In the genomic region with DNA sequence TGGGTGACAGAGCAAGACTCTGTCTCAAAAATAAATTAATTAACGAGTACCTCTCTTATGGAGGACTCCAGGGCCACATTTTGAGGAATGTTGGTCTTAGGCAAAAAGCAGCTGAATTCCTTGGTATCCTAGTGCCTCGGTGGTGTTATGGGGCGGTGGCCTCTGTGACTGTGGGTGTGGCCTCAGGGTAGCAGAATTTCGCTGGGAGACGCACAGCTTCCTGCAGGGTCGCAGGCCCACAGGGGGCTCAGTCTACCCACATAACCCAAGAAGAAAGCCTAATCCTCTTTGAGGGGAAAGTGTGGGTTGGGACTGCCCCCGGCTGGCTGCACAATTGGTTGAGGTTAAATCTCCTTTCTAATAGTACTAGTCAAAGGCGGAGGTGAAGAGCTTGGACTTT, we compare ENCODE assay signal across 2 cellular contexts.
TF ChIP-seq lines count a peak whose summit lies in the region.

No MANE protein-coding gene starts in this region.

TF ChIP-seq in WTC11, 78 proteins besides CTCF, POLR2A, EP300 and RAD21:
- TF ChIP-seq, protein P1, sequence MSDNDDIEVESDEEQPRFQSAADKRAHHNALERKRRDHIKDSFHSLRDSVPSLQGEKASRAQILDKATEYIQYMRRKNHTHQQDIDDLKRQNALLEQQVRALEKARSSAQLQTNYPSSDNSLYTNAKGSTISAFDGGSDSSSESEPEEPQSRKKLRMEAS (CRISPR knock-in tag; IDR thresholded peaks at IDR 0.05): no peak
- no peak for TF ChIP-seq SP1 (CRISPR knock-in tag; conservative IDR thresholded peaks at IDR 0.05)
- TF ChIP-seq, protein P2, sequence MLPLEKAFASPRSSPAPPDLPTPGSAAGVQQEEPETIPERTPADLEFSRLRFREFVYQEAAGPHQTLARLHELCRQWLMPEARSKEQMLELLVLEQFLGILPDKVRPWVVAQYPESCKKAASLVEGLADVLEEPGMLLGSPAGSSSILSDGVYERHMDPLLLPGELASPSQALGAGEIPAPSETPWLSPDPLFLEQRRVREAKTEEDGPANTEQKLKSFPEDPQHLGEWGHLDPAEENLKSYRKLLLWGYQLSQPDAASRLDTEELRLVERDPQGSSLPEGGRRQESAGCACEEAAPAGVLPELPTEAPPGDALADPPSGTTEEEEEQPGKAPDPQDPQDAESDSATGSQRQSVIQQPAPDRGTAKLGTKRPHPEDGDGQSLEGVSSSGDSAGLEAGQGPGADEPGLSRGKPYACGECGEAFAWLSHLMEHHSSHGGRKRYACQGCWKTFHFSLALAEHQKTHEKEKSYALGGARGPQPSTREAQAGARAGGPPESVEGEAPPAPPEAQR (CRISPR knock-in tag; IDR thresholded peaks at IDR 0.05): no peak
- TF ChIP-seq, protein P3, sequence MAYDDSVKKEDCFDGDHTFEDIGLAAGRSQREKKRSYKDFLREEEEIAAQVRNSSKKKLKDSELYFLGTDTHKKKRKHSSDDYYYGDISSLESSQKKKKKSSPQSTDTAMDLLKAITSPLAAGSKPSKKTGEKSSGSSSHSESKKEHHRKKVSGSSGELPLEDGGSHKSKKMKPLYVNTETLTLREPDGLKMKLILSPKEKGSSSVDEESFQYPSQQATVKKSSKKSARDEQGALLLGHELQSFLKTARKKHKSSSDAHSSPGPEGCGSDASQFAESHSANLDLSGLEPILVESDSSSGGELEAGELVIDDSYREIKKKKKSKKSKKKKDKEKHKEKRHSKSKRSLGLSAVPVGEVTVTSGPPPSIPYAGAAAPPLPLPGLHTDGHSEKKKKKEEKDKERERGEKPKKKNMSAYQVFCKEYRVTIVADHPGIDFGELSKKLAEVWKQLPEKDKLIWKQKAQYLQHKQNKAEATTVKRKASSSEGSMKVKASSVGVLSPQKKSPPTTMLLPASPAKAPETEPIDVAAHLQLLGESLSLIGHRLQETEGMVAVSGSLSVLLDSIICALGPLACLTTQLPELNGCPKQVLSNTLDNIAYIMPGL (CRISPR knock-in tag; IDR thresholded peaks at IDR 0.05): no peak
- TF ChIP-seq TEAD4 (CRISPR knock-in tag; IDR thresholded peaks at IDR 0.05): no peak
- TF ChIP-seq IRF2 (CRISPR knock-in tag; IDR thresholded peaks at IDR 0.05; ENCODE audit: borderline replicate concordance, low read depth): no peak
TF ChIP-seq in WTC11: peak in this region for 0.

TF ChIP-seq in HepG2, 621 proteins besides CTCF, POLR2A, EP300 and RAD21:
- no peak for TF ChIP-seq GABPA (IDR thresholded peaks at IDR 0.05; ENCODE audit: low read depth, low read length)
- 0 out of 2 replicates have a peak, but pooled peaks have one; percentile 13 for TF ChIP-seq GABPA (CRISPR knock-in tag; IDR thresholded peaks at IDR 0.05; ENCODE audit: low read depth)
- TF ChIP-seq STAG1 (CRISPR knock-in tag; IDR thresholded peaks at IDR 0.05): peak; percentile 54
- 0 out of 2 replicates have a peak, but pooled peaks have one; percentile 3 for TF ChIP-seq ZSCAN29 (CRISPR knock-in tag; conservative IDR thresholded peaks at IDR 0.05)
- no peak for TF ChIP-seq KDM5B (CRISPR knock-in tag; IDR thresholded peaks at IDR 0.05; ENCODE audit: borderline replicate concordance)
- TF ChIP-seq HMG20A (CRISPR knock-in tag; IDR thresholded peaks at IDR 0.05; ENCODE audit: borderline replicate concordance): no peak
- no peak for TF ChIP-seq ZNF556 (CRISPR knock-in tag; IDR thresholded peaks at IDR 0.05; ENCODE audit: borderline replicate concordance)
- peak; percentile 33; the same call in 1 of the 2 replicates for TF ChIP-seq HNF4A (CRISPR knock-in tag; IDR thresholded peaks at IDR 0.05)
- peak; percentile 39 for TF ChIP-seq MED1 (CRISPR knock-in tag; IDR thresholded peaks at IDR 0.05)
- TF ChIP-seq, protein P4, sequence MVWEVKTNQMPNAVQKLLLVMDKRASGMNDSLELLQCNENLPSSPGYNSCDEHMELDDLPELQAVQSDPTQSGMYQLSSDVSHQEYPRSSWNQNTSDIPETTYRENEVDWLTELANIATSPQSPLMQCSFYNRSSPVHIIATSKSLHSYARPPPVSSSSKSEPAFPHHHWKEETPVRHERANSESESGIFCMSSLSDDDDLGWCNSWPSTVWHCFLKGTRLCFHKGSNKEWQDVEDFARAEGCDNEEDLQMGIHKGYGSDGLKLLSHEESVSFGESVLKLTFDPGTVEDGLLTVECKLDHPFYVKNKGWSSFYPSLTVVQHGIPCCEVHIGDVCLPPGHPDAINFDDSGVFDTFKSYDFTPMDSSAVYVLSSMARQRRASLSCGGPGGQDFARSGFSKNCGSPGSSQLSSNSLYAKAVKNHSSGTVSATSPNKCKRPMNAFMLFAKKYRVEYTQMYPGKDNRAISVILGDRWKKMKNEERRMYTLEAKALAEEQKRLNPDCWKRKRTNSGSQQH (CRISPR knock-in tag; IDR thresholded peaks at IDR 0.05; ENCODE audit: low read depth): no peak
- peak; percentile 10; the same call in 1 of the 2 replicates for TF ChIP-seq NR2C2 (CRISPR knock-in tag; IDR thresholded peaks at IDR 0.05; ENCODE audit: borderline replicate concordance)
- TF ChIP-seq HNF4G (IDR thresholded peaks at IDR 0.05; ENCODE audit: borderline replicate concordance, low read depth, low read length): 0 out of 2 replicates have a peak, but pooled peaks have one; percentile 18
- TF ChIP-seq HNF4G (CRISPR knock-in tag; IDR thresholded peaks at IDR 0.05; ENCODE audit: borderline replicate concordance, low read depth): no peak
- TF ChIP-seq ZNF564 (CRISPR knock-in tag; IDR thresholded peaks at IDR 0.05): no peak
- TF ChIP-seq SAP130 (CRISPR knock-in tag; IDR thresholded peaks at IDR 0.05; ENCODE audit: low read depth): 0 out of 2 replicates have a peak, but pooled peaks have one; percentile 12
